1 cellular context compared by ENCODE assay signal in the genomic region with DNA sequence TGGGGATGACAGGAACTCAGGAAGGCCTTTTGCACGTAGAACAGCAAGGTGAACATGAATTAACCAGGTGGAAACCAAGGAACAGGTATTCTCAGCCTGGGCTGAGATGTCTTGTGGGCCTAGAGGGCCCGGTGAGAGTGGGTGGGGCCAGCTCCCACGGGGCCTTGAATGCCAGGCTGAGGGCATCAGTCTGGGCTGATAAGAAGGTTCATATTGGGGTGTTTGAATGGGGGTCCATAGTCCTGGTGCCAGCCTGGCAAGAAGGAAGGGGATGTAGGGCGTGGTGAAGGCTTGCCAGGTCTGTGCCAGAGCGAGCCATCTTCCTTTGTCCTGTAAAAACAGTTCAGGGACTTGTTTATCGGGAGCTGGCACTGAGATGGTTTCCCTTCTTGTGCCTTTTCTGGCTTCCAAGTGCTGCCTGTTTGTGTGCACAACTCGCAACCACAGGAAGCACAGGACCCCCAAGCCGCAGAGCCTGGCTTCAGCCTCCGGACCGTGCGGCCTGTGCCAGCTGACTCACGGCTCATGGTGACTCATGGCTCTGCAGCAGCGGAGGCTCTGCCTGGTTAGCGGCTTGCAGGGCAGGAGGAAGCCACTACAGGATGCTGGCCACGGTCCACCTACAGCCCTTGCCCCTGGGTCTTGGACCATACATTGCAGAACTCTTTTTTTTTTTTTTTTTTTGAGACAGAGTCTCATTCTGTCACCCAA.
TF ChIP-seq lines count a peak whose summit lies in the region.

No MANE protein-coding gene starts in this region.

TF ChIP-seq in HepG2, 621 proteins besides CTCF, POLR2A, EP300 and RAD21 (continued from another document and continues in another):
- TF ChIP-seq, protein P1, sequence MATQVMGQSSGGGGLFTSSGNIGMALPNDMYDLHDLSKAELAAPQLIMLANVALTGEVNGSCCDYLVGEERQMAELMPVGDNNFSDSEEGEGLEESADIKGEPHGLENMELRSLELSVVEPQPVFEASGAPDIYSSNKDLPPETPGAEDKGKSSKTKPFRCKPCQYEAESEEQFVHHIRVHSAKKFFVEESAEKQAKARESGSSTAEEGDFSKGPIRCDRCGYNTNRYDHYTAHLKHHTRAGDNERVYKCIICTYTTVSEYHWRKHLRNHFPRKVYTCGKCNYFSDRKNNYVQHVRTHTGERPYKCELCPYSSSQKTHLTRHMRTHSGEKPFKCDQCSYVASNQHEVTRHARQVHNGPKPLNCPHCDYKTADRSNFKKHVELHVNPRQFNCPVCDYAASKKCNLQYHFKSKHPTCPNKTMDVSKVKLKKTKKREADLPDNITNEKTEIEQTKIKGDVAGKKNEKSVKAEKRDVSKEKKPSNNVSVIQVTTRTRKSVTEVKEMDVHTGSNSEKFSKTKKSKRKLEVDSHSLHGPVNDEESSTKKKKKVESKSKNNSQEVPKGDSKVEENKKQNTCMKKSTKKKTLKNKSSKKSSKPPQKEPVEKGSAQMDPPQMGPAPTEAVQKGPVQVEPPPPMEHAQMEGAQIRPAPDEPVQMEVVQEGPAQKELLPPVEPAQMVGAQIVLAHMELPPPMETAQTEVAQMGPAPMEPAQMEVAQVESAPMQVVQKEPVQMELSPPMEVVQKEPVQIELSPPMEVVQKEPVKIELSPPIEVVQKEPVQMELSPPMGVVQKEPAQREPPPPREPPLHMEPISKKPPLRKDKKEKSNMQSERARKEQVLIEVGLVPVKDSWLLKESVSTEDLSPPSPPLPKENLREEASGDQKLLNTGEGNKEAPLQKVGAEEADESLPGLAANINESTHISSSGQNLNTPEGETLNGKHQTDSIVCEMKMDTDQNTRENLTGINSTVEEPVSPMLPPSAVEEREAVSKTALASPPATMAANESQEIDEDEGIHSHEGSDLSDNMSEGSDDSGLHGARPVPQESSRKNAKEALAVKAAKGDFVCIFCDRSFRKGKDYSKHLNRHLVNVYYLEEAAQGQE (IDR thresholded peaks at IDR 0.05; ENCODE audit: borderline replicate concordance in 1 of 2, low read depth in 1 of 2, low read length in 2 of 2) = no peak
- TF ChIP-seq, protein P2, sequence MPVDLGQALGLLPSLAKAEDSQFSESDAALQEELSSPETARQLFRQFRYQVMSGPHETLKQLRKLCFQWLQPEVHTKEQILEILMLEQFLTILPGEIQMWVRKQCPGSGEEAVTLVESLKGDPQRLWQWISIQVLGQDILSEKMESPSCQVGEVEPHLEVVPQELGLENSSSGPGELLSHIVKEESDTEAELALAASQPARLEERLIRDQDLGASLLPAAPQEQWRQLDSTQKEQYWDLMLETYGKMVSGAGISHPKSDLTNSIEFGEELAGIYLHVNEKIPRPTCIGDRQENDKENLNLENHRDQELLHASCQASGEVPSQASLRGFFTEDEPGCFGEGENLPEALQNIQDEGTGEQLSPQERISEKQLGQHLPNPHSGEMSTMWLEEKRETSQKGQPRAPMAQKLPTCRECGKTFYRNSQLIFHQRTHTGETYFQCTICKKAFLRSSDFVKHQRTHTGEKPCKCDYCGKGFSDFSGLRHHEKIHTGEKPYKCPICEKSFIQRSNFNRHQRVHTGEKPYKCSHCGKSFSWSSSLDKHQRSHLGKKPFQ (CRISPR knock-in tag; IDR thresholded peaks at IDR 0.05; ENCODE audit: insufficient replicate concordance) = no peak
- TF ChIP-seq RXRA (CRISPR knock-in tag; IDR thresholded peaks at IDR 0.05) = 0 out of 2 replicates have a peak, but pooled peaks have one; percentile 34
- no peak for TF ChIP-seq GLI4 (CRISPR knock-in tag; IDR thresholded peaks at IDR 0.05; ENCODE audit: borderline replicate concordance)
- no peak for TF ChIP-seq SUZ12 (IDR thresholded peaks at IDR 0.05; ENCODE audit: low read depth, low read length)
- TF ChIP-seq, protein P3, sequence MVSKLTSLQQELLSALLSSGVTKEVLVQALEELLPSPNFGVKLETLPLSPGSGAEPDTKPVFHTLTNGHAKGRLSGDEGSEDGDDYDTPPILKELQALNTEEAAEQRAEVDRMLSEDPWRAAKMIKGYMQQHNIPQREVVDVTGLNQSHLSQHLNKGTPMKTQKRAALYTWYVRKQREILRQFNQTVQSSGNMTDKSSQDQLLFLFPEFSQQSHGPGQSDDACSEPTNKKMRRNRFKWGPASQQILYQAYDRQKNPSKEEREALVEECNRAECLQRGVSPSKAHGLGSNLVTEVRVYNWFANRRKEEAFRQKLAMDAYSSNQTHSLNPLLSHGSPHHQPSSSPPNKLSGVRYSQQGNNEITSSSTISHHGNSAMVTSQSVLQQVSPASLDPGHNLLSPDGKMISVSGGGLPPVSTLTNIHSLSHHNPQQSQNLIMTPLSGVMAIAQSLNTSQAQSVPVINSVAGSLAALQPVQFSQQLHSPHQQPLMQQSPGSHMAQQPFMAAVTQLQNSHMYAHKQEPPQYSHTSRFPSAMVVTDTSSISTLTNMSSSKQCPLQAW (CRISPR knock-in tag; IDR thresholded peaks at IDR 0.05) = no peak
- TF ChIP-seq FOXK2 (IDR thresholded peaks at IDR 0.05) = no peak
- TF ChIP-seq ZNF468 (CRISPR knock-in tag; IDR thresholded peaks at IDR 0.05) = no peak
- TF ChIP-seq ATF7 (IDR thresholded peaks at IDR 0.05) = no peak
- no peak for TF ChIP-seq ATF7 (CRISPR knock-in tag; IDR thresholded peaks at IDR 0.05)
- TF ChIP-seq GTF2F1 (IDR thresholded peaks at IDR 0.05; ENCODE audit: low read length) = no peak
- no peak for TF ChIP-seq HNRNPH1 (optimal IDR thresholded peaks at IDR 0.05; ENCODE audit: low read depth, low read length)
- TF ChIP-seq IRX3 (CRISPR knock-in tag; IDR thresholded peaks at IDR 0.05; ENCODE audit: borderline replicate concordance, low read depth) = no peak
- TF ChIP-seq STAT5B (CRISPR knock-in tag; IDR thresholded peaks at IDR 0.05) = no peak
- no peak for TF ChIP-seq KDM3A (CRISPR knock-in tag; IDR thresholded peaks at IDR 0.05; ENCODE audit: low read depth)
- TF ChIP-seq THAP11 (CRISPR knock-in tag; IDR thresholded peaks at IDR 0.05) = 0 out of 2 replicates have a peak, but pooled peaks have one; percentile 20
- TF ChIP-seq, protein P4, sequence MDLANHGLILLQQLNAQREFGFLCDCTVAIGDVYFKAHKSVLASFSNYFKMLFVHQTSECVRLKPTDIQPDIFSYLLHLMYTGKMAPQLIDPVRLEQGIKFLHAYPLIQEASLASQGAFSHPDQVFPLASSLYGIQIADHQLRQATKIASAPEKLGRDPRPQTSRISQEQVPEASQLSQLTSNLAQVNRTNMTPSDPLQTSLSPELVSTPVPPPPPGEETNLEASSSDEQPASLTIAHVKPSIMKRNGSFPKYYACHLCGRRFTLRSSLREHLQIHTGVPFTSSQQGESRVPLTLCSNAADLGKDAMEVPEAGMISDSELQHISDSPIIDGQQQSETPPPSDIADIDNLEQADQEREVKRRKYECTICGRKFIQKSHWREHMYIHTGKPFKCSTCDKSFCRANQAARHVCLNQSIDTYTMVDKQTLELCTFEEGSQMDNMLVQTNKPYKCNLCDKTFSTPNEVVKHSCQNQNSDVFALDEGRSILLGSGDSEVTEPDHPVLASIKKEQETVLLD (CRISPR knock-in tag; IDR thresholded peaks at IDR 0.05; ENCODE audit: low read depth) = no peak
- TF ChIP-seq TBP (CRISPR knock-in tag; IDR thresholded peaks at IDR 0.05) = no peak
- TF ChIP-seq TGIF2 (CRISPR knock-in tag; IDR thresholded peaks at IDR 0.05) = 0 out of 2 replicates have a peak, but pooled peaks have one; percentile 36
- TF ChIP-seq CBX1 (IDR thresholded peaks at IDR 0.05; ENCODE audit: low read depth) = no peak
- TF ChIP-seq ZKSCAN8 (CRISPR knock-in tag; IDR thresholded peaks at IDR 0.05; ENCODE audit: borderline replicate concordance) = no peak
- TF ChIP-seq, protein P5, sequence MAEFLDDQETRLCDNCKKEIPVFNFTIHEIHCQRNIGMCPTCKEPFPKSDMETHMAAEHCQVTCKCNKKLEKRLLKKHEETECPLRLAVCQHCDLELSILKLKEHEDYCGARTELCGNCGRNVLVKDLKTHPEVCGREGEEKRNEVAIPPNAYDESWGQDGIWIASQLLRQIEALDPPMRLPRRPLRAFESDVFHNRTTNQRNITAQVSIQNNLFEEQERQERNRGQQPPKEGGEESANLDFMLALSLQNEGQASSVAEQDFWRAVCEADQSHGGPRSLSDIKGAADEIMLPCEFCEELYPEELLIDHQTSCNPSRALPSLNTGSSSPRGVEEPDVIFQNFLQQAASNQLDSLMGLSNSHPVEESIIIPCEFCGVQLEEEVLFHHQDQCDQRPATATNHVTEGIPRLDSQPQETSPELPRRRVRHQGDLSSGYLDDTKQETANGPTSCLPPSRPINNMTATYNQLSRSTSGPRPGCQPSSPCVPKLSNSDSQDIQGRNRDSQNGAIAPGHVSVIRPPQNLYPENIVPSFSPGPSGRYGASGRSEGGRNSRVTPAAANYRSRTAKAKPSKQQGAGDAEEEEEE (CRISPR knock-in tag; IDR thresholded peaks at IDR 0.05; ENCODE audit: borderline replicate concordance) = no peak
- TF ChIP-seq ZNF549 (CRISPR knock-in tag; IDR thresholded peaks at IDR 0.05) = no peak
- TF ChIP-seq NFE2L2 (IDR thresholded peaks at IDR 0.05; ENCODE audit: low read length) = peak; percentile 4; the same call in 1 of the 2 replicates
- 0 out of 2 replicates have a peak, but pooled peaks have one; percentile 42 for TF ChIP-seq ZNF670 (CRISPR knock-in tag; IDR thresholded peaks at IDR 0.05; ENCODE audit: borderline replicate concordance)
- TF ChIP-seq EZH2 (conservative IDR thresholded peaks at IDR 0.05; ENCODE audit: low read depth, low read length) = no peak
- no peak for TF ChIP-seq NFKBIZ (CRISPR knock-in tag; IDR thresholded peaks at IDR 0.05)
- no peak for TF ChIP-seq MIXL1 (CRISPR knock-in tag; IDR thresholded peaks at IDR 0.05)
- TF ChIP-seq KLF6 (CRISPR knock-in tag; IDR thresholded peaks at IDR 0.05) = no peak
- no peak for TF ChIP-seq ZNF335 (CRISPR knock-in tag; IDR thresholded peaks at IDR 0.05)
- TF ChIP-seq ZNF3 (CRISPR knock-in tag; IDR thresholded peaks at IDR 0.05) = no peak
- no peak for TF ChIP-seq ZNF350 (CRISPR knock-in tag; IDR thresholded peaks at IDR 0.05; ENCODE audit: borderline replicate concordance, low read depth)
- TF ChIP-seq ZIK1 (CRISPR knock-in tag; IDR thresholded peaks at IDR 0.05; ENCODE audit: borderline replicate concordance, low read depth) = no peak
- no peak for TF ChIP-seq TP53 (CRISPR knock-in tag; conservative IDR thresholded peaks at IDR 0.05)
- TF ChIP-seq, protein P6, sequence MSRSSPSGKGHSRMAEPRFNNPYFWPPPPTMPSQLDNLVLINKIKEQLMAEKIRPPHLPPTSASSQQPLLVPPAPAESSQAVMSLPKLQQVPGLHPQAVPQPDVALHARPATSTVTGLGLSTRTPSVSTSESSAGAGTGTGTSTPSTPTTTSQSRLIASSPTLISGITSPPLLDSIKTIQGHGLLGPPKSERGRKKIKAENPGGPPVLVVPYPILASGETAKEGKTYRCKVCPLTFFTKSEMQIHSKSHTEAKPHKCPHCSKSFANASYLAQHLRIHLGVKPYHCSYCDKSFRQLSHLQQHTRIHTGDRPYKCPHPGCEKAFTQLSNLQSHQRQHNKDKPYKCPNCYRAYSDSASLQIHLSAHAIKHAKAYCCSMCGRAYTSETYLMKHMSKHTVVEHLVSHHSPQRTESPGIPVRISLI (CRISPR knock-in tag; IDR thresholded peaks at IDR 0.05; ENCODE audit: borderline replicate concordance) = no peak
- TF ChIP-seq, protein P7, sequence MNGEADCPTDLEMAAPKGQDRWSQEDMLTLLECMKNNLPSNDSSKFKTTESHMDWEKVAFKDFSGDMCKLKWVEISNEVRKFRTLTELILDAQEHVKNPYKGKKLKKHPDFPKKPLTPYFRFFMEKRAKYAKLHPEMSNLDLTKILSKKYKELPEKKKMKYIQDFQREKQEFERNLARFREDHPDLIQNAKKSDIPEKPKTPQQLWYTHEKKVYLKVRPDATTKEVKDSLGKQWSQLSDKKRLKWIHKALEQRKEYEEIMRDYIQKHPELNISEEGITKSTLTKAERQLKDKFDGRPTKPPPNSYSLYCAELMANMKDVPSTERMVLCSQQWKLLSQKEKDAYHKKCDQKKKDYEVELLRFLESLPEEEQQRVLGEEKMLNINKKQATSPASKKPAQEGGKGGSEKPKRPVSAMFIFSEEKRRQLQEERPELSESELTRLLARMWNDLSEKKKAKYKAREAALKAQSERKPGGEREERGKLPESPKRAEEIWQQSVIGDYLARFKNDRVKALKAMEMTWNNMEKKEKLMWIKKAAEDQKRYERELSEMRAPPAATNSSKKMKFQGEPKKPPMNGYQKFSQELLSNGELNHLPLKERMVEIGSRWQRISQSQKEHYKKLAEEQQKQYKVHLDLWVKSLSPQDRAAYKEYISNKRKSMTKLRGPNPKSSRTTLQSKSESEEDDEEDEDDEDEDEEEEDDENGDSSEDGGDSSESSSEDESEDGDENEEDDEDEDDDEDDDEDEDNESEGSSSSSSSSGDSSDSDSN (CRISPR knock-in tag; IDR thresholded peaks at IDR 0.05) = peak; percentile 70
- no peak for TF ChIP-seq PTBP1 (IDR thresholded peaks at IDR 0.05; ENCODE audit: low read depth, low read length, poor library complexity, severe bottlenecking)
- TF ChIP-seq, protein P8, sequence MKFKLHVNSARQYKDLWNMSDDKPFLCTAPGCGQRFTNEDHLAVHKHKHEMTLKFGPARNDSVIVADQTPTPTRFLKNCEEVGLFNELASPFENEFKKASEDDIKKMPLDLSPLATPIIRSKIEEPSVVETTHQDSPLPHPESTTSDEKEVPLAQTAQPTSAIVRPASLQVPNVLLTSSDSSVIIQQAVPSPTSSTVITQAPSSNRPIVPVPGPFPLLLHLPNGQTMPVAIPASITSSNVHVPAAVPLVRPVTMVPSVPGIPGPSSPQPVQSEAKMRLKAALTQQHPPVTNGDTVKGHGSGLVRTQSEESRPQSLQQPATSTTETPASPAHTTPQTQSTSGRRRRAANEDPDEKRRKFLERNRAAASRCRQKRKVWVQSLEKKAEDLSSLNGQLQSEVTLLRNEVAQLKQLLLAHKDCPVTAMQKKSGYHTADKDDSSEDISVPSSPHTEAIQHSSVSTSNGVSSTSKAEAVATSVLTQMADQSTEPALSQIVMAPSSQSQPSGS (CRISPR knock-in tag; IDR thresholded peaks at IDR 0.05) = no peak
- no peak for TF ChIP-seq GFI1 (CRISPR knock-in tag; IDR thresholded peaks at IDR 0.05; ENCODE audit: borderline replicate concordance)
- TF ChIP-seq, protein P9, sequence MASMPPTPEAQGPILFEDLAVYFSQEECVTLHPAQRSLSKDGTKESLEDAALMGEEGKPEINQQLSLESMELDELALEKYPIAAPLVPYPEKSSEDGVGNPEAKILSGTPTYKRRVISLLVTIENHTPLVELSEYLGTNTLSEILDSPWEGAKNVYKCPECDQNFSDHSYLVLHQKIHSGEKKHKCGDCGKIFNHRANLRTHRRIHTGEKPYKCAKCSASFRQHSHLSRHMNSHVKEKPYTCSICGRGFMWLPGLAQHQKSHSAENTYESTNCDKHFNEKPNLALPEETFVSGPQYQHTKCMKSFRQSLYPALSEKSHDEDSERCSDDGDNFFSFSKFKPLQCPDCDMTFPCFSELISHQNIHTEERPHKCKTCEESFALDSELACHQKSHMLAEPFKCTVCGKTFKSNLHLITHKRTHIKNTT (CRISPR knock-in tag; IDR thresholded peaks at IDR 0.05) = no peak
- TF ChIP-seq ZNF776 (CRISPR knock-in tag; IDR thresholded peaks at IDR 0.05) = no peak
- TF ChIP-seq ARNT2 (CRISPR knock-in tag; IDR thresholded peaks at IDR 0.05; ENCODE audit: low read depth) = no peak
- TF ChIP-seq NFYB (CRISPR knock-in tag; IDR thresholded peaks at IDR 0.05) = no peak
- TF ChIP-seq ZNF598 (CRISPR knock-in tag; IDR thresholded peaks at IDR 0.05; ENCODE audit: borderline replicate concordance) = no peak
- TF ChIP-seq RFX5 (IDR thresholded peaks at IDR 0.05; ENCODE audit: low read depth, low read length) = no peak
- TF ChIP-seq SNRNP70 (IDR thresholded peaks at IDR 0.05; ENCODE audit: low read depth, low read length) = no peak
